ENCODE assay signal across 15 cellular contexts in the genomic region with DNA sequence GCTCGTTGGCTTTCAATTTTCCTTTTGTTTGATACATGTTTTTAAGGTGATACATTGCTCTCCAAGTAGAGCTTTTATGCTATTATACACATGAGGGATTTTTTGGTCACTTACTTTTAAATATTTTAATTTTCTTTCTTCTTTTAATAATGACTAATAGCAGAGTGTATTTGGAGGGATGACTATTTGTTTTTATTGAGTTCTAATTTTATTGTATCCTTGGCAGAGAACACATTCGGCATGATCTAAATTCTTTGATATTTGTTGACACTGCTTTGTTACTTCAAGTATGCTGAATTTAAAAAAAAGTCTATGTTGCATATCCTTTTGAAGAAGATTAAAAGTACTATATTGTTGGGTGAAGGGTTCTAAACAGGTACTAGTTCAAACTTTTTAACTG.
DNase-seq lines count a peak whose midpoint lies in the region; ATAC-seq and TF ChIP-seq lines count a peak whose summit lies in the region.
"Had no signal": no experiment of that assay in that cellular context is flagged by ENCODE, and none has a peak within 500 bp of the region (broad histone marks: within the 10 kb centered on the region; RNA-seq: fewer than 3 reads in every experiment).

No MANE protein-coding gene starts in this region.

- no peak overlapping the region for H3K27ac Mint-ChIP-seq in HFFc6
- H3K27ac Mint-ChIP-seq in nephron, result peak overlapping the region in 2 of 3 experiments; percentile 11 to 51
- no peak overlapping the region for H3K27ac Mint-ChIP-seq in activated CD8-positive, alpha-beta T cell treated with anti-CD3 and anti-CD28 coated beads, Interleukin-2, amount 10 ng/mL, durations not matched to agents 7 days and 5 days
- no peak overlapping the region for H3K27ac Mint-ChIP-seq in CD14-positive monocyte
- no peak overlapping the region for H3K27ac Mint-ChIP-seq in stimulated activated memory B cell treated with anti-CD40 and anti-IgM and Interleukin-4, amounts not matched to agents 10 μg/mL and 1 μg/mL and 100 μg/mL, for 72 hours
- H3K27ac Mint-ChIP-seq: CD8-positive, alpha-beta memory T cell had no signal

- POLR2A ChIA-PET in activated CD8-positive, alpha-beta T cell treated with anti-CD3 and anti-CD28 coated beads, Interleukin-2, amount 10 ng/mL, durations not matched to agents 7 days and 5 days (lab: Charles Lee), result no interaction called here

- DNase-seq in HFFc6 (peak; percentile 34), astrocyte of the hippocampus (ENCODE audit: low read depth, low spot score) (peak; percentile 4), CD14-positive monocyte (ENCODE audit: low spot score) (no peak), AG20443 (ENCODE audit: low spot score) (no peak)
- DNase-seq in activated CD8-positive, alpha-beta T cell treated with anti-CD3 and anti-CD28 coated beads, Interleukin-2, amount 10 ng/mL, durations not matched to agents 7 days and 5 days, result no peak
- DNase-seq: ACHN; BE2C; Caco-2; CD8-positive, alpha-beta memory T cell; DND-41; GF-D8; KBM-7 had no signal

- H3K4me3 Mint-ChIP-seq in HFFc6, result no peak overlapping the region
- H3K4me3 Mint-ChIP-seq in nephron, result no peak overlapping the region
- no peak overlapping the region for H3K4me3 Mint-ChIP-seq in activated CD8-positive, alpha-beta T cell treated with anti-CD3 and anti-CD28 coated beads, Interleukin-2, amount 10 ng/mL, durations not matched to agents 7 days and 5 days
- no peak overlapping the region for H3K4me3 Mint-ChIP-seq in CD14-positive monocyte
- H3K4me3 Mint-ChIP-seq in stimulated activated memory B cell treated with anti-CD40 and anti-IgM and Interleukin-4, amounts not matched to agents 10 μg/mL and 1 μg/mL and 100 μg/mL, for 72 hours, result no peak overlapping the region
- H3K4me3 Mint-ChIP-seq: CD8-positive, alpha-beta memory T cell had no signal

- no peak for ATAC-seq in activated CD8-positive, alpha-beta T cell treated with anti-CD3 and anti-CD28 coated beads, Interleukin-2, amount 10 ng/mL, durations not matched to agents 7 days and 5 days
- no peak for ATAC-seq in stimulated activated memory B cell treated with anti-CD40 and anti-IgM and Interleukin-4, amounts not matched to agents 10 μg/mL and 1 μg/mL and 100 μg/mL, for 72 hours
- ATAC-seq: HCT116 had no signal

- intact Hi-C loops in CD14-positive monocyte (cut with micrococcal nuclease), result no loop called here

- TF ChIP-seq CTCF in HFFc6 (IDR thresholded peaks at IDR 0.05) (no peak), nephron (IDR thresholded peaks at IDR 0.05; ENCODE audit: unreplicated experiment in 3 of 3) (no peak), CD14-positive monocyte (IDR thresholded peaks at IDR 0.05) (no peak)

- CTCF ChIA-PET in activated CD8-positive, alpha-beta T cell treated with anti-CD3 and anti-CD28 coated beads, Interleukin-2, amount 10 ng/mL, durations not matched to agents 7 days and 5 days (lab: Charles Lee), result no interaction called here

- peaks cover 42% of the 10 kb centered on the region for H3K4me1 Mint-ChIP-seq in HFFc6 (ENCODE audit: low read depth)
- peaks cover 28% of the 10 kb centered on the region for H3K4me1 Mint-ChIP-seq in nephron
- no peaks in the 10 kb centered on the region for H3K4me1 Mint-ChIP-seq in activated CD8-positive, alpha-beta T cell treated with anti-CD3 and anti-CD28 coated beads, Interleukin-2, amount 10 ng/mL, durations not matched to agents 7 days and 5 days (ENCODE audit: low read depth)
- H3K4me1 Mint-ChIP-seq in CD14-positive monocyte, result no peaks in the 10 kb centered on the region
- H3K4me1 Mint-ChIP-seq in stimulated activated memory B cell treated with anti-CD40 and anti-IgM and Interleukin-4, amounts not matched to agents 10 μg/mL and 1 μg/mL and 100 μg/mL, for 72 hours, result no peaks in the 10 kb centered on the region
- H3K4me1 Mint-ChIP-seq: CD8-positive, alpha-beta memory T cell had no signal

- H3K9me3 Mint-ChIP-seq in HFFc6 (no peaks in the 10 kb centered on the region), nephron (no peaks in the 10 kb centered on the region), CD14-positive monocyte (peaks cover 0 to 9% (median 3%) of the 10 kb centered on the region in 7 donors)
- no peaks in the 10 kb centered on the region for H3K9me3 Mint-ChIP-seq in activated CD8-positive, alpha-beta T cell treated with anti-CD3 and anti-CD28 coated beads, Interleukin-2, amount 10 ng/mL, durations not matched to agents 7 days and 5 days (ENCODE audit: insufficient read depth)
- peaks cover 3% of the 10 kb centered on the region for H3K9me3 Mint-ChIP-seq in stimulated activated memory B cell treated with anti-CD40 and anti-IgM and Interleukin-4, amounts not matched to agents 10 μg/mL and 1 μg/mL and 100 μg/mL, for 72 hours

- H3K27me3 Mint-ChIP-seq in HFFc6 (ENCODE audit: insufficient read depth), result no peaks in the 10 kb centered on the region
- H3K27me3 Mint-ChIP-seq in nephron (ENCODE audit: low read depth), result no peaks in the 10 kb centered on the region
- H3K27me3 Mint-ChIP-seq in activated CD8-positive, alpha-beta T cell treated with anti-CD3 and anti-CD28 coated beads, Interleukin-2, amount 10 ng/mL, durations not matched to agents 7 days and 5 days (ENCODE audit: low read depth), result no peaks in the 10 kb centered on the region
- H3K27me3 Mint-ChIP-seq in CD14-positive monocyte (ENCODE audit: low read depth in 3 of 3), result peaks cover 0 to 6% (median 4%) of the 10 kb centered on the region in 3 donors
- no peaks in the 10 kb centered on the region for H3K27me3 Mint-ChIP-seq in stimulated activated memory B cell treated with anti-CD40 and anti-IgM and Interleukin-4, amounts not matched to agents 10 μg/mL and 1 μg/mL and 100 μg/mL, for 72 hours

- H3K36me3 Mint-ChIP-seq in HFFc6 (ENCODE audit: low read depth) (peaks cover 4% of the 10 kb centered on the region; the same call in 1 of the 2 replicates), nephron (ENCODE audit: low read depth) (no peaks in the 10 kb centered on the region), CD14-positive monocyte (no peaks in the 10 kb centered on the region)
- H3K36me3 Mint-ChIP-seq in activated CD8-positive, alpha-beta T cell treated with anti-CD3 and anti-CD28 coated beads, Interleukin-2, amount 10 ng/mL, durations not matched to agents 7 days and 5 days (ENCODE audit: low read depth), result no peaks in the 10 kb centered on the region
- H3K36me3 Mint-ChIP-seq in stimulated activated memory B cell treated with anti-CD40 and anti-IgM and Interleukin-4, amounts not matched to agents 10 μg/mL and 1 μg/mL and 100 μg/mL, for 72 hours, result no peaks in the 10 kb centered on the region
- H3K36me3 Mint-ChIP-seq: CD8-positive, alpha-beta memory T cell had no signal

Comparison
In these comparisons a context has a peak if more than half of its experiments do, and no peak if none do; other contexts are left out.
1. DNase-seq: peak in HFFc6 (single experiment) and astrocyte of the hippocampus (single experiment); none in activated CD8-positive, alpha-beta T cell treated with anti-CD3 and anti-CD28 coated beads, Interleukin-2, amount 10 ng/mL, durations not matched to agents 7 days and 5 days (single experiment), CD14-positive monocyte (single experiment) and AG20443 (single experiment).
2. H3K27ac Mint-ChIP-seq: peak in nephron (2 of 3); none in HFFc6 (single experiment), activated CD8-positive, alpha-beta T cell treated with anti-CD3 and anti-CD28 coated beads, Interleukin-2, amount 10 ng/mL, durations not matched to agents 7 days and 5 days (single experiment), CD14-positive monocyte (0 of 7) and stimulated activated memory B cell treated with anti-CD40 and anti-IgM and Interleukin-4, amounts not matched to agents 10 μg/mL and 1 μg/mL and 100 μg/mL, for 72 hours (single experiment).